In the genomic region with DNA sequence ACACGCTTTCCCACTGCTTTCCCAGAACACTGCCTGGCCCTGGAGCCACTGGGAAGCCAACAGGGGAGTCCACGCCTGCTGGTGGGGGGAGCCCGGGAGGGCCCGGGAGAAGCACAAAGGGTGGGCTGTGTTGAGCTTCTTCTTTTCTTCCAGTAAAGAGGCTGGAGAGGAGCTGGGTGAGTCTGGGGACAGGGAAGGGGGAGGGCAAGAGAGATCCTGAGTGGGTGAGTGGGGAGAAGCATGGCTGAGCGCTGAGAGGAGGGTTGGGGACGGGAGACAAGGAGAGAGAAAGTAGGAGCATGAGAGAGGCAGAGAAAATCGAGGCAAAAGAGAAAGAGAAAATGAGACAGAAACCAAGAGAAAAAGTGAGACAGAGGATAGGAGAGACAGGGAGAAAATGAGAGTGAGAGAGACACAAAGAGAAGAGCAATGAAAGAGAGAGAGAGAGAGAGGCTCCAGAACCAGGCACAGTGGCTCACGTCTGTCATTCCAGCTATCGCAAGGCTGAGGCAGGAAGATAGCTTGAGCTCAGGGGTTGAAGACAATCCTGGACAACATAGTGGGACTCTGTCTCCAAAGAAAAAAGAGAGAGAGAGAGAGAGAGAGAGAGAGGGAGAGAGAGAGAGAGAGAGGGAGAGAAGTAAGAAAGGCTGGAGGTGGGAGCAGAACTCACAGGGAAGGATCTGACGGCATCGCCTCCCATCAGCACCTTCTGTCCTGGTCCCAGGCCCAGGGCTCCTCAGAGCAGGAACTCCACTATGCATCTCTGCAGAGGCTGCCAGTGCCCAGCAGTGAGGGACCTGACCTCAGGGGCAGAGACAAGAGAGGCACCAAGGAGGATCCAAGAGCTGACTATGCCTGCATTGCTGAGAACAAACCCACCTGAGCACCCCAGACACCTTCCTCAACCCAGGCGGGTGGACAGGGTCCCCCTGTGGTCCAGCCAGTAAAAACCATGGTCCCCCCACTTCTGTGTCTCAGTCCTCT, we compare ENCODE assay signal across 15 cellular contexts. TPM values are rescaled to one million over a fixed set of nuclear protein-coding genes. Genes with fewer than 3 reads are reported as not detected.
DNase-seq lines count a peak whose midpoint lies in the region; ATAC-seq and TF ChIP-seq lines count a peak whose summit lies in the region.
"Had no signal": no experiment of that assay in that cellular context is flagged by ENCODE, and none has a peak within 500 bp of the region (broad histone marks: within the 10 kb centered on the region; RNA-seq: fewer than 3 reads in every experiment).

No MANE protein-coding gene starts in this region.

- H3K9ac ChIP-seq in BLaER1 treated with 17β-estradiol and CSF1 and Interleukin-3, amounts not matched to agents 10 nM and 100 nM = peak overlapping the region; percentile 56 to 81 (median 74)

- 55 to 61% methylated on average over 11 to 12 of the region's 12 CpGs for WGBS in thyroid gland, 2 donors

- no peak for TF ChIP-seq CTCF in GM13977 (IDR thresholded peaks at IDR 0.05; ENCODE audit: extremely low read depth, insufficient read depth, missing control alignments)
- no peak for TF ChIP-seq CTCF in thyroid gland (IDR thresholded peaks at IDR 0.05)

- in situ Hi-C loops in GM13977 (cut with MboI; ENCODE audit: low pct_unique_long_range_greater_than_20kb, low sequenced_read_pairs, unreplicated experiment) = no loop called here

- H3K4me2 ChIP-seq in BLaER1 treated with 17β-estradiol and CSF1 and Interleukin-3, amounts not matched to agents 10 nM and 100 nM = peak overlapping the region; percentile 77 to 100 (median 94)

- peak; percentile 43 for DNase-seq in GM13977 (ENCODE audit: low spot score)
- DNase-seq in activated T-cell treated with anti-CD3 and anti-CD28 coated beads, Interleukin-2, amount 50 U/mL, for 48 hours = peak; percentile 49
- no peak for DNase-seq in naive thymus-derived CD4-positive, alpha-beta T cell
- no peak for DNase-seq in thyroid gland
- no peak for DNase-seq in NOMO-1 (lab: John Stamatoyannopoulos, UW; ENCODE audit: unreplicated experiment in 2 of 2)
- no peak for DNase-seq in NCI-H774 (lab: John Stamatoyannopoulos, UW)
- DNase-seq: cortex of kidney, trophoblast cell had no signal

- peak overlapping the region; percentile 54 to 92 (median 86); a peak in 21 of 22 replicates for H3K27ac ChIP-seq in BLaER1 treated with 17β-estradiol and CSF1 and Interleukin-3, amounts not matched to agents 10 nM and 100 nM
- peak overlapping the region; percentile 97 for H3K27ac ChIP-seq in naive thymus-derived CD4-positive, alpha-beta T cell (ENCODE audit: low read depth, low read length)
- H3K27ac ChIP-seq in thyroid gland = no peak overlapping the region
- H3K27ac ChIP-seq: right atrium auricular region had no signal

- H4K20me1 ChIP-seq in BLaER1 treated with 17β-estradiol and CSF1 and Interleukin-3, amounts not matched to agents 10 nM and 100 nM = no peaks in the 10 kb centered on the region

- peaks cover 37 to 86% (median 70%) of the 10 kb centered on the region in 7 donors for H3K4me1 Mint-ChIP-seq in naive thymus-derived CD4-positive, alpha-beta T cell

- peaks cover 0 to 5% (median 0%) of the 10 kb centered on the region in 11 donors for H3K9me3 Mint-ChIP-seq in naive thymus-derived CD4-positive, alpha-beta T cell

- no peaks in the 10 kb centered on the region for H3K27me3 ChIP-seq in BLaER1 treated with 17β-estradiol and CSF1 and Interleukin-3, amounts not matched to agents 10 nM and 100 nM
- no peaks in the 10 kb centered on the region for H3K27me3 ChIP-seq in naive thymus-derived CD4-positive, alpha-beta T cell (ENCODE audit: control insufficient read depth in 2 of 2, insufficient read depth in 2 of 2, low read length in 2 of 2)
- no peaks in the 10 kb centered on the region for H3K27me3 ChIP-seq in thyroid gland
- H3K27me3 ChIP-seq: right atrium auricular region had no signal

- intact Hi-C loops in naive thymus-derived CD4-positive, alpha-beta T cell (cut with micrococcal nuclease) = no loop called here
- intact Hi-C loops in thyroid gland (cut with DNase I) = no loop called here

- POLR2A ChIA-PET in naive thymus-derived CD4-positive, alpha-beta T cell (lab: Charles Lee) = interaction anchor here (1.0 to 66.4 kb wide), 4 partner anchors 8 to 248 kb away, joined by 5 to 3078 read pairs (median 1542); partner anchors contain the start of genes AIF1, ATP6V1G2, DDX39B and LST1

- peak overlapping the region; percentile 64 to 93 (median 78) for H3K4me3 Mint-ChIP-seq in naive thymus-derived CD4-positive, alpha-beta T cell

- no peak for ATAC-seq in naive thymus-derived CD4-positive, alpha-beta T cell
- no peak for ATAC-seq in HG02798 (IDR thresholded peaks at IDR 0.05; ENCODE audit: poor library complexity, unreplicated experiment)

- TF ChIP-seq POLR2A in thyroid gland (IDR thresholded peaks at IDR 0.05) = no peak

- peak overlapping the region; percentile 90 to 99 (median 95) for H3K27ac Mint-ChIP-seq in naive thymus-derived CD4-positive, alpha-beta T cell

- H3K27me3 Mint-ChIP-seq in naive thymus-derived CD4-positive, alpha-beta T cell = no peaks in the 10 kb centered on the region

- peaks cover 65 to 92% (median 79%) of the 10 kb centered on the region in 10 experiments for H3K4me1 ChIP-seq in BLaER1 treated with 17β-estradiol and CSF1 and Interleukin-3, amounts not matched to agents 10 nM and 100 nM
- peaks cover 67 to 69% of the 10 kb centered on the region in 2 donors for H3K4me1 ChIP-seq in naive thymus-derived CD4-positive, alpha-beta T cell (ENCODE audit: control insufficient read depth in 2 of 2, insufficient read depth in 2 of 2, low read length in 2 of 2)
- H3K4me1 ChIP-seq in thyroid gland = no peaks in the 10 kb centered on the region
- H3K4me1 ChIP-seq: HAP-1, right atrium auricular region had no signal

- H3K36me3 Mint-ChIP-seq in naive thymus-derived CD4-positive, alpha-beta T cell = peaks cover 0 to 24% (median 4%) of the 10 kb centered on the region in 5 donors

- no peaks in the 10 kb centered on the region for H3K9me3 ChIP-seq in BLaER1 treated with 17β-estradiol and CSF1 and Interleukin-3, amounts not matched to agents 10 nM and 100 nM (replicated peaks in 1 of 11)
- no peaks in the 10 kb centered on the region for H3K9me3 ChIP-seq in naive thymus-derived CD4-positive, alpha-beta T cell (ENCODE audit: control insufficient read depth in 2 of 3, low read length in 3 of 3)
- H3K9me3 ChIP-seq in thyroid gland = no peaks in the 10 kb centered on the region
- H3K9me3 ChIP-seq: HAP-1, right atrium auricular region had no signal

- H3K36me3 ChIP-seq in BLaER1 treated with 17β-estradiol and CSF1 and Interleukin-3, amounts not matched to agents 10 nM and 100 nM = peaks cover 0 to 10% (median 0%) of the 10 kb centered on the region in 11 experiments; a peak in 5 of 22 replicates
- no peaks in the 10 kb centered on the region for H3K36me3 ChIP-seq in naive thymus-derived CD4-positive, alpha-beta T cell (ENCODE audit: control insufficient read depth in 2 of 3, insufficient read depth in 3 of 3, low read length in 3 of 3)
- H3K36me3 ChIP-seq in thyroid gland = no peaks in the 10 kb centered on the region
- H3K36me3 ChIP-seq: right atrium auricular region had no signal

- CTCF ChIA-PET in naive thymus-derived CD4-positive, alpha-beta T cell (lab: Charles Lee) = interaction anchor here (0.6 to 18.2 kb wide), 5 partner anchors 10 to 248 kb away, joined by 3 to 687 read pairs (median 41); partner anchors contain the start of genes ATP6V1G2, DDX39B, NCR3 and NFKBIL1

- peak overlapping the region in 6 of 10 experiments; percentile 42 to 64 (median 52); a peak in 12 of 20 replicates for H3K4me3 ChIP-seq in BLaER1 treated with 17β-estradiol and CSF1 and Interleukin-3, amounts not matched to agents 10 nM and 100 nM
- peak overlapping the region; percentile 18 for H3K4me3 ChIP-seq in naive thymus-derived CD4-positive, alpha-beta T cell (ENCODE audit: low read length)
- H3K4me3 ChIP-seq in thyroid gland (replicated peaks in 1 of 3) = no peak overlapping the region
- H3K4me3 ChIP-seq: HAP-1, right atrium auricular region had no signal

RNA-seq across cellular contexts. Expression of gene LST1, which starts 2.0 kb away (rescaled TPM):
- 100 to 1,000 TPM in 2 of 5 experiments, 10 to 100 TPM in 3; 15.1 to 234 (median 32.0) TPM for total RNA-seq in naive thymus-derived CD4-positive, alpha-beta T cell
- 10 to 100 TPM in 1 of 2 donors, 1 to 10 TPM in 1; 8.4 to 15.3 TPM for polyA plus RNA-seq in naive thymus-derived CD4-positive, alpha-beta T cell
- total RNA-seq in thyroid gland = 10 to 100 TPM in 1 of 4 donors, 1 to 10 TPM in 2, not detected in 1; 2.5 to 23.4 (median 3.2) TPM
- total RNA-seq: RPMI7951 had no signal

RNA-seq across cellular contexts. Expression of gene NCR3, which starts 4.7 kb away (rescaled TPM):
- 10 to 100 TPM in 2 of 5 experiments, 1 to 10 TPM in 2, under 1 TPM in 1; 0.97 to 47.1 (median 6.7) TPM for total RNA-seq in naive thymus-derived CD4-positive, alpha-beta T cell
- polyA plus RNA-seq in naive thymus-derived CD4-positive, alpha-beta T cell = 10 to 100 TPM; 11.0 to 19.7 TPM
- not detected for total RNA-seq in thyroid gland
- total RNA-seq: frontal cortex, right atrium auricular region had no signal

RNA-seq across cellular contexts. Expression of gene LTB, which starts 5.9 kb away (rescaled TPM):
- total RNA-seq in naive thymus-derived CD4-positive, alpha-beta T cell = 1,000 to 10,000 TPM in 1 of 5 experiments, 100 to 1,000 TPM in 4; 370 to 1,909 (median 670) TPM
- 1,000 to 10,000 TPM; 1,970 to 2,371 TPM for polyA plus RNA-seq in naive thymus-derived CD4-positive, alpha-beta T cell
- total RNA-seq in thyroid gland = not detected
- total RNA-seq: frontal cortex, right atrium auricular region, RPMI7951 had no signal

RNA-seq across cellular contexts. Expression of gene TNF, which starts 12.7 kb away (rescaled TPM):
- total RNA-seq in naive thymus-derived CD4-positive, alpha-beta T cell = 100 to 1,000 TPM in 1 of 5 experiments, 10 to 100 TPM in 1, 1 to 10 TPM in 3; 5.4 to 125 (median 8.7) TPM
- 1 to 10 TPM in 1 of 2 donors, under 1 TPM in 1; 0.73 to 1.1 TPM for polyA plus RNA-seq in naive thymus-derived CD4-positive, alpha-beta T cell
- total RNA-seq in thyroid gland = under 1 TPM in 1 of 4 donors, not detected in 3; 0.42 TPM
- total RNA-seq: frontal cortex had no signal

RNA-seq across cellular contexts. Expression of gene LTA, which starts 16.0 kb away (rescaled TPM):
- 100 to 1,000 TPM in 1 of 5 experiments, 10 to 100 TPM in 4; 12.3 to 110 (median 20.2) TPM for total RNA-seq in naive thymus-derived CD4-positive, alpha-beta T cell
- polyA plus RNA-seq in naive thymus-derived CD4-positive, alpha-beta T cell = 10 to 100 TPM; 24.0 to 27.5 TPM
- total RNA-seq in thyroid gland = not detected
- total RNA-seq: frontal cortex, liver, right atrium auricular region, RPMI7951 had no signal

Comparison
In these comparisons a context has a peak if more than half of its experiments do, and no peak if none do; other contexts are left out.
1. H3K27ac ChIP-seq: peak in BLaER1 treated with 17β-estradiol and CSF1 and Interleukin-3, amounts not matched to agents 10 nM and 100 nM (11 of 11) and naive thymus-derived CD4-positive, alpha-beta T cell (single experiment); none in thyroid gland (0 of 3).
2. H3K4me3 ChIP-seq: peak in BLaER1 treated with 17β-estradiol and CSF1 and Interleukin-3, amounts not matched to agents 10 nM and 100 nM (6 of 10) and naive thymus-derived CD4-positive, alpha-beta T cell (single experiment); none in thyroid gland (0 of 3).
3. DNase-seq: peak in GM13977 (single experiment) and activated T-cell treated with anti-CD3 and anti-CD28 coated beads, Interleukin-2, amount 50 U/mL, for 48 hours (2 of 2); none in naive thymus-derived CD4-positive, alpha-beta T cell (0 of 9), thyroid gland (0 of 2), NOMO-1 (0 of 2) and NCI-H774 (single experiment).
4. RNA of gene LTB, which starts 5.9 kb away (total RNA-seq): 370 to 1,909 TPM in naive thymus-derived CD4-positive, alpha-beta T cell; not detected in thyroid gland; every median in the first group is over 100 times any median in the second.